ENCODE assay signal across 8 cellular contexts in genomic region chr1:156838972-156839371, GRCh38. TPM values are rescaled to one million over a fixed set of nuclear protein-coding genes. Genes with fewer than 3 reads are reported as not detected.
DNase-seq lines count a peak whose midpoint lies in the region; ATAC-seq and TF ChIP-seq lines count a peak whose summit lies in the region.

No MANE protein-coding gene starts in this region.

- no peaks in the 10 kb centered on the region for H3K9me3 ChIP-seq in thoracic aorta

- H3K36me3 ChIP-seq in kidney epithelial cell (ENCODE audit: control insufficient read depth, insufficient read depth, low read length): no peaks in the 10 kb centered on the region
- H3K36me3 ChIP-seq in thoracic aorta: no peaks in the 10 kb centered on the region

- H3K27ac ChIP-seq in thoracic aorta: no peak overlapping the region

- H3K4me1 ChIP-seq in thoracic aorta (ENCODE audit: control insufficient read depth in 1 of 2, low read depth in 2 of 2): no peaks in the 10 kb centered on the region

- DNase-seq in activated gamma-delta T cell treated with Interleukin-2 at 50 U/mL for 16 hours (peak; percentile 39), activated gamma-delta T cell (lab: John Stamatoyannopoulos, UW) (no peak), OCI-M1 (lab: John Stamatoyannopoulos, UW) (peak; percentile 60), astrocyte of the cerebellum (ENCODE audit: low read depth) (no peak), kidney epithelial cell (ENCODE audit: low read depth) (no peak), thoracic aorta (ENCODE audit: low spot score) (no peak), NK-92 (lab: John Stamatoyannopoulos, UW; ENCODE audit: unreplicated experiment) (no peak)

- peaks cover 55% of the 10 kb centered on the region for H3K27me3 ChIP-seq in kidney epithelial cell (ENCODE audit: control insufficient read depth, insufficient read depth, low read length)
- no peaks in the 10 kb centered on the region for H3K27me3 ChIP-seq in thoracic aorta (replicated peaks; ENCODE audit: insufficient read depth)

- TF ChIP-seq CTCF in astrocyte of the cerebellum (IDR thresholded peaks at IDR 0.05; ENCODE audit: low read depth, low read length, missing control alignments) (peak; percentile 95), kidney epithelial cell (IDR thresholded peaks at IDR 0.05; ENCODE audit: insufficient read depth, low read length, poor library complexity, severe bottlenecking) (peak; percentile 93), thoracic aorta (IDR thresholded peaks at IDR 0.05) (peak; percentile 70)

- no peak overlapping the region for H3K4me3 ChIP-seq in astrocyte of the cerebellum (ENCODE audit: low read depth, low read length)
- H3K4me3 ChIP-seq in kidney epithelial cell (ENCODE audit: low read depth, low read length): no peak overlapping the region
- no peak overlapping the region for H3K4me3 ChIP-seq in thoracic aorta

- no peak for ATAC-seq in thoracic aorta (ENCODE audit: insufficient number of reproducible peaks, low FRiP score, low read depth)
- no peak for ATAC-seq in GM18861 (IDR thresholded peaks at IDR 0.05; ENCODE audit: unreplicated experiment)

- in situ Hi-C loops in astrocyte of the cerebellum (cut with HindIII; ENCODE audit: low sequenced_read_pairs): no loop called here

RNA-seq across cellular contexts. Expression of gene INSRR, which starts 19.9 kb away (rescaled TPM):
- total RNA-seq in kidney epithelial cell (not detected in 2 replicates), thoracic aorta (not detected)

RNA-seq across cellular contexts. Expression of gene NTRK1, which starts 21.7 kb away (rescaled TPM):
- total RNA-seq in kidney epithelial cell (not detected in 2 replicates), thoracic aorta (under 1 TPM; 0.42 to 0.81 TPM)

RNA-seq across cellular contexts. Expression of gene SH2D2A, which starts 22.3 kb away (rescaled TPM):
- total RNA-seq in kidney epithelial cell: 2.3 and 4.9 TPM in 2 replicates
- 1 to 10 TPM in 1 of 2 donors, under 1 TPM in 1; 0.81 to 1.1 TPM for total RNA-seq in thoracic aorta

RNA-seq across cellular contexts. Expression of gene PEAR1, which starts 54.5 kb away (rescaled TPM):
- total RNA-seq in kidney epithelial cell: 10.3 and 17.1 TPM in 2 replicates
- 10 to 100 TPM; 31.0 to 34.9 TPM for total RNA-seq in thoracic aorta

Comparison
In these comparisons a context has a peak if more than half of its experiments do, and no peak if none do; other contexts are left out.
1. DNase-seq: peak in activated gamma-delta T cell treated with Interleukin-2 at 50 U/mL for 16 hours (single experiment) and OCI-M1 (single experiment); none in activated gamma-delta T cell (single experiment), astrocyte of the cerebellum (single experiment), kidney epithelial cell (single experiment), thoracic aorta (single experiment) and NK-92 (single experiment).
2. Peak in every context shown above with its lines, with median percentiles within 50 percentile points of each other: CTCF ChIP-seq.